Comparison of ENCODE assay signal across 8 cellular contexts in the genomic region with DNA sequence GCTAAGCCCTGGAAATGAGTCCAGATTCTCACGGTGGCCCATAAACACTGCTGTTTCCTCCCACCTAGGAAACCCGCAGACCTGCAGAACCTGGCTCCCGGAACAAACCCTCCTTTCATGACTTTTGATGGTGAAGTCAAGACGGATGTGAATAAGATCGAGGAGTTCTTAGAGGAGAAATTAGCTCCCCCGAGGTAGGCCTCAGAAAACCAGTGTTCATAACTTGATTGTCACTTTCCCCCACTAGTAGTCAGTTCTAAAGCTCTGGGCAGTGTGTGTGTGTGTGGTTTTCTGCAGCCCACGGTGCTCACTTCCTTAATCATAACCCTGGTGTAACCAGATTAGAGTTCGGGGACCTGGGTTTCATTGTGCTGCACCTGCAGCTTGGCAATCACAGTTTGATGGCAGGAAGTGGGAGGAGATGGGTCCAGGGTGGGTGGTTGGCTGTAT. TPM values are rescaled to one million over a fixed set of nuclear protein-coding genes. Genes with fewer than 3 reads are reported as not detected.
A peak's percentile ranks its signal among the peaks of the same experiment; 100 is the strongest.
DNase-seq lines count a peak whose midpoint lies in the region; ATAC-seq and TF ChIP-seq lines count a peak whose summit lies in the region.

No MANE protein-coding gene starts in this region.

- TF ChIP-seq CTCF in RWPE1 (conservative IDR thresholded peaks at IDR 0.05; ENCODE audit: low read depth) = no peak
- no peak for TF ChIP-seq CTCF in WTC11 (IDR thresholded peaks at IDR 0.05)

- no peaks in the 10 kb centered on the region for H3K36me3 Mint-ChIP-seq in activated CD4-positive, alpha-beta T cell treated with anti-CD3 and anti-CD28 coated beads, Interleukin-2, amount 10 ng/mL, durations not matched to agents 7 days and 5 days (ENCODE audit: low read depth)
- H3K36me3 Mint-ChIP-seq in WTC11 = no peaks in the 10 kb centered on the region

- H3K27ac ChIP-seq in RWPE1 = no peak overlapping the region

- peak overlapping the region; percentile 63 for H3K27ac Mint-ChIP-seq in activated CD4-positive, alpha-beta T cell treated with anti-CD3 and anti-CD28 coated beads, Interleukin-2, amount 10 ng/mL, durations not matched to agents 7 days and 5 days
- no peak overlapping the region for H3K27ac Mint-ChIP-seq in WTC11

- CTCF ChIA-PET in activated CD4-positive, alpha-beta T cell treated with anti-CD3 and anti-CD28 coated beads, Interleukin-2, amount 10 ng/mL, durations not matched to agents 7 days and 5 days (lab: Charles Lee) = interaction anchor here (0.9 to 2.5 kb wide), 3 partner anchors 13 to 15 kb away, joined by 3 to 7 read pairs (median 6); no protein-coding TSS in a partner anchor
- CTCF ChIA-PET in RWPE1 (lab: Yijun Ruan, JAX) = no interaction called here
- CTCF ChIA-PET in WTC11 (lab: Charles Lee) = interaction anchor here (0.6 kb wide), 1 partner anchor 1421 kb away, joined by 3 read pairs; no protein-coding TSS in a partner anchor

- ATAC-seq in GM19351 (IDR thresholded peaks at IDR 0.05; ENCODE audit: unreplicated experiment) (peak; percentile 97), HG03045 (IDR thresholded peaks at IDR 0.05; ENCODE audit: unreplicated experiment) (peak; percentile 78), WTC11 (no peak)

- H3K4me1 Mint-ChIP-seq in activated CD4-positive, alpha-beta T cell treated with anti-CD3 and anti-CD28 coated beads, Interleukin-2, amount 10 ng/mL, durations not matched to agents 7 days and 5 days = peaks cover 24% of the 10 kb centered on the region
- H3K4me1 Mint-ChIP-seq in WTC11 = peaks cover 7% of the 10 kb centered on the region; the same call in 1 of the 2 replicates

- peaks cover 16% of the 10 kb centered on the region for H3K27me3 Mint-ChIP-seq in activated CD4-positive, alpha-beta T cell treated with anti-CD3 and anti-CD28 coated beads, Interleukin-2, amount 10 ng/mL, durations not matched to agents 7 days and 5 days
- H3K27me3 Mint-ChIP-seq in WTC11 (ENCODE audit: low read depth) = no peaks in the 10 kb centered on the region

- H3K4me3 Mint-ChIP-seq in activated CD4-positive, alpha-beta T cell treated with anti-CD3 and anti-CD28 coated beads, Interleukin-2, amount 10 ng/mL, durations not matched to agents 7 days and 5 days = no peak overlapping the region
- H3K4me3 Mint-ChIP-seq in WTC11 = no peak overlapping the region

- no peaks in the 10 kb centered on the region for H3K9me3 Mint-ChIP-seq in activated CD4-positive, alpha-beta T cell treated with anti-CD3 and anti-CD28 coated beads, Interleukin-2, amount 10 ng/mL, durations not matched to agents 7 days and 5 days
- H3K9me3 Mint-ChIP-seq in WTC11 = peaks cover 4% of the 10 kb centered on the region; the same call in 1 of the 2 replicates

- DNase-seq in activated CD4-positive, alpha-beta T cell treated with anti-CD3 and anti-CD28 coated beads, Interleukin-2, amount 10 ng/mL, durations not matched to agents 7 days and 5 days = peak; percentile 49
- peak; percentile 44 to 66 for DNase-seq in stimulated activated CD8-positive, alpha-beta memory T cell treated with anti-CD3 and anti-CD28 coated beads, Interleukin-15, amount 100 ng/mL, for 48 hours (ENCODE audit: low read depth in 2 of 2)
- DNase-seq in DMS114 treated with DMSO at 0.1 percent for 48 hours (lab: John Stamatoyannopoulos, UW; ENCODE audit: unreplicated experiment) (no peak), RWPE1 (ENCODE audit: low spot score) (no peak), WTC11 (ENCODE audit: low spot score) (no peak), HCEC 1CT (no peak)

- POLR2A ChIA-PET in activated CD4-positive, alpha-beta T cell treated with anti-CD3 and anti-CD28 coated beads, Interleukin-2, amount 10 ng/mL, durations not matched to agents 7 days and 5 days (lab: Charles Lee) = no interaction called here
- POLR2A ChIA-PET in RWPE1 (lab: Yijun Ruan, JAX; ENCODE audit: low non-redundant PET) = no interaction called here
- POLR2A ChIA-PET in WTC11 (lab: Charles Lee) = no interaction called here

TF ChIP-seq in WTC11, 78 proteins besides CTCF, POLR2A, EP300 and RAD21:
- no peak for TF ChIP-seq ZNF219 (CRISPR knock-in tag; IDR thresholded peaks at IDR 0.05; ENCODE audit: borderline replicate concordance)
- no peak for TF ChIP-seq CREM (CRISPR knock-in tag; IDR thresholded peaks at IDR 0.05)
- TF ChIP-seq ETV6 (CRISPR knock-in tag; IDR thresholded peaks at IDR 0.05) = no peak
- TF ChIP-seq, protein P1, sequence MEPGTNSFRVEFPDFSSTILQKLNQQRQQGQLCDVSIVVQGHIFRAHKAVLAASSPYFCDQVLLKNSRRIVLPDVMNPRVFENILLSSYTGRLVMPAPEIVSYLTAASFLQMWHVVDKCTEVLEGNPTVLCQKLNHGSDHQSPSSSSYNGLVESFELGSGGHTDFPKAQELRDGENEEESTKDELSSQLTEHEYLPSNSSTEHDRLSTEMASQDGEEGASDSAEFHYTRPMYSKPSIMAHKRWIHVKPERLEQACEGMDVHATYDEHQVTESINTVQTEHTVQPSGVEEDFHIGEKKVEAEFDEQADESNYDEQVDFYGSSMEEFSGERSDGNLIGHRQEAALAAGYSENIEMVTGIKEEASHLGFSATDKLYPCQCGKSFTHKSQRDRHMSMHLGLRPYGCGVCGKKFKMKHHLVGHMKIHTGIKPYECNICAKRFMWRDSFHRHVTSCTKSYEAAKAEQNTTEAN (CRISPR knock-in tag; IDR thresholded peaks at IDR 0.05) = no peak
- no peak for TF ChIP-seq SMAD3 (CRISPR knock-in tag; IDR thresholded peaks at IDR 0.05; ENCODE audit: borderline replicate concordance)
- no peak for TF ChIP-seq MXD4 (CRISPR knock-in tag; IDR thresholded peaks at IDR 0.05; ENCODE audit: borderline replicate concordance)
- TF ChIP-seq, protein P2, sequence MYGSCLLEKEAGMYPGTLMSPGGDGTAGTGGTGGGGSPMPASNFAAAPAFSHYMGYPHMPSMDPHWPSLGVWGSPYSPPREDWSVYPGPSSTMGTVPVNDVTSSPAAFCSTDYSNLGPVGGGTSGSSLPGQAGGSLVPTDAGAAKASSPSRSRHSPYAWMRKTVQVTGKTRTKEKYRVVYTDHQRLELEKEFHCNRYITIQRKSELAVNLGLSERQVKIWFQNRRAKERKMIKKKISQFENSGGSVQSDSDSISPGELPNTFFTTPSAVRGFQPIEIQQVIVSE (CRISPR knock-in tag; IDR thresholded peaks at IDR 0.05; ENCODE audit: borderline replicate concordance) = no peak
- no peak for TF ChIP-seq PRRX2 (CRISPR knock-in tag; IDR thresholded peaks at IDR 0.05)
- no peak for TF ChIP-seq KAT7 (CRISPR knock-in tag; IDR thresholded peaks at IDR 0.05; ENCODE audit: borderline replicate concordance)
- no peak for TF ChIP-seq NR2C2 (CRISPR knock-in tag; IDR thresholded peaks at IDR 0.05)
- TF ChIP-seq NR3C1 (CRISPR knock-in tag; conservative IDR thresholded peaks at IDR 0.05; ENCODE audit: low read depth) = no peak
- TF ChIP-seq, protein P3, sequence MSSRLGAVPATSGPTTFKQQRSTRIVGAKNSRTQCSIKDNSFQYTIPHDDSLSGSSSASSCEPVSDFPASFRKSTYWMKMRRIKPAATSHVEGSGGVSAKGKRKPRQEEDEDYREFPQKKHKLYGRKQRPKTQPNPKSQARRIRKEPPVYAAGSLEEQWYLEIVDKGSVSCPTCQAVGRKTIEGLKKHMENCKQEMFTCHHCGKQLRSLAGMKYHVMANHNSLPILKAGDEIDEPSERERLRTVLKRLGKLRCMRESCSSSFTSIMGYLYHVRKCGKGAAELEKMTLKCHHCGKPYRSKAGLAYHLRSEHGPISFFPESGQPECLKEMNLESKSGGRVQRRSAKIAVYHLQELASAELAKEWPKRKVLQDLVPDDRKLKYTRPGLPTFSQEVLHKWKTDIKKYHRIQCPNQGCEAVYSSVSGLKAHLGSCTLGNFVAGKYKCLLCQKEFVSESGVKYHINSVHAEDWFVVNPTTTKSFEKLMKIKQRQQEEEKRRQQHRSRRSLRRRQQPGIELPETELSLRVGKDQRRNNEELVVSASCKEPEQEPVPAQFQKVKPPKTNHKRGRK (CRISPR knock-in tag; IDR thresholded peaks at IDR 0.05; ENCODE audit: borderline replicate concordance) = no peak
- TF ChIP-seq NFYB (CRISPR knock-in tag; conservative IDR thresholded peaks at IDR 0.05; ENCODE audit: low read depth) = no peak
- TF ChIP-seq, protein P4, sequence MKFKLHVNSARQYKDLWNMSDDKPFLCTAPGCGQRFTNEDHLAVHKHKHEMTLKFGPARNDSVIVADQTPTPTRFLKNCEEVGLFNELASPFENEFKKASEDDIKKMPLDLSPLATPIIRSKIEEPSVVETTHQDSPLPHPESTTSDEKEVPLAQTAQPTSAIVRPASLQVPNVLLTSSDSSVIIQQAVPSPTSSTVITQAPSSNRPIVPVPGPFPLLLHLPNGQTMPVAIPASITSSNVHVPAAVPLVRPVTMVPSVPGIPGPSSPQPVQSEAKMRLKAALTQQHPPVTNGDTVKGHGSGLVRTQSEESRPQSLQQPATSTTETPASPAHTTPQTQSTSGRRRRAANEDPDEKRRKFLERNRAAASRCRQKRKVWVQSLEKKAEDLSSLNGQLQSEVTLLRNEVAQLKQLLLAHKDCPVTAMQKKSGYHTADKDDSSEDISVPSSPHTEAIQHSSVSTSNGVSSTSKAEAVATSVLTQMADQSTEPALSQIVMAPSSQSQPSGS (CRISPR knock-in tag; IDR thresholded peaks at IDR 0.05; ENCODE audit: borderline replicate concordance, low read depth) = no peak
- TF ChIP-seq, protein P5, sequence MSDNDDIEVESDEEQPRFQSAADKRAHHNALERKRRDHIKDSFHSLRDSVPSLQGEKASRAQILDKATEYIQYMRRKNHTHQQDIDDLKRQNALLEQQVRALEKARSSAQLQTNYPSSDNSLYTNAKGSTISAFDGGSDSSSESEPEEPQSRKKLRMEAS (CRISPR knock-in tag; IDR thresholded peaks at IDR 0.05) = no peak
- TF ChIP-seq FOXK1 (CRISPR knock-in tag; IDR thresholded peaks at IDR 0.05) = no peak
- TF ChIP-seq, protein P6, sequence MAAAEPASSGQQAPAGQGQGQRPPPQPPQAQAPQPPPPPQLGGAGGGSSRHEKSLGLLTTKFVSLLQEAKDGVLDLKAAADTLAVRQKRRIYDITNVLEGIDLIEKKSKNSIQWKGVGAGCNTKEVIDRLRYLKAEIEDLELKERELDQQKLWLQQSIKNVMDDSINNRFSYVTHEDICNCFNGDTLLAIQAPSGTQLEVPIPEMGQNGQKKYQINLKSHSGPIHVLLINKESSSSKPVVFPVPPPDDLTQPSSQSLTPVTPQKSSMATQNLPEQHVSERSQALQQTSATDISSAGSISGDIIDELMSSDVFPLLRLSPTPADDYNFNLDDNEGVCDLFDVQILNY (CRISPR knock-in tag; IDR thresholded peaks at IDR 0.05) = no peak
- TF ChIP-seq TEAD1 (CRISPR knock-in tag; IDR thresholded peaks at IDR 0.05) = no peak
- no peak for TF ChIP-seq GRHL2 (CRISPR knock-in tag; IDR thresholded peaks at IDR 0.05; ENCODE audit: insufficient replicate concordance, severe bottlenecking)

RNA-seq across cellular contexts. Expression of a gene that starts 39.1 kb away (rescaled TPM):
- total RNA-seq in activated CD4-positive, alpha-beta T cell treated with anti-CD3 and anti-CD28 coated beads, Interleukin-2, amount 10 ng/mL, durations not matched to agents 7 days and 5 days = not detected
- 1.8 to 3.8 TPM (median 3.7 TPM) in 3 replicates for total RNA-seq in WTC11 (2021)

Comparison
In these comparisons a context has a peak if more than half of its experiments do, and no peak if none do; other contexts are left out.
1. DNase-seq: peak in activated CD4-positive, alpha-beta T cell treated with anti-CD3 and anti-CD28 coated beads, Interleukin-2, amount 10 ng/mL, durations not matched to agents 7 days and 5 days (single experiment) and stimulated activated CD8-positive, alpha-beta memory T cell treated with anti-CD3 and anti-CD28 coated beads, Interleukin-15, amount 100 ng/mL, for 48 hours (2 of 2); none in DMS114 treated with DMSO at 0.1 percent for 48 hours (single experiment), RWPE1 (single experiment), WTC11 (single experiment) and HCEC 1CT (single experiment).